In genomic region chr10:124250506-124250905, GRCh38 we compare ENCODE assay signal across 1 cellular context.
TF ChIP-seq lines count a peak whose summit lies in the region.

No MANE protein-coding gene starts in this region.

TF ChIP-seq in GM12878, 131 proteins besides CTCF, POLR2A, EP300 and RAD21:
- TF ChIP-seq CHD2 (IDR thresholded peaks at IDR 0.05; ENCODE audit: borderline replicate concordance, low read depth, low read length) (no peak), E2F8 (IDR thresholded peaks at IDR 0.05; ENCODE audit: low read depth, partially characterized antibody) (no peak), MTA2 (IDR thresholded peaks at IDR 0.05; ENCODE audit: low read depth) (no peak), ESRRA (IDR thresholded peaks at IDR 0.05; ENCODE audit: low read length) (no peak), CEBPZ (IDR thresholded peaks at IDR 0.05; ENCODE audit: low read depth, low read length) (no peak), BCLAF1 (IDR thresholded peaks at IDR 0.05) (no peak), PML (IDR thresholded peaks at IDR 0.05; ENCODE audit: low read length) (no peak), RELA (IDR thresholded peaks at IDR 0.05; ENCODE audit: borderline replicate concordance, partially characterized antibody) (no peak), BMI1 (IDR thresholded peaks at IDR 0.05; ENCODE audit: borderline replicate concordance) (no peak), ZNF217 (IDR thresholded peaks at IDR 0.05) (no peak), SMAD5 (IDR thresholded peaks at IDR 0.05; ENCODE audit: low read depth) (no peak), RELB (IDR thresholded peaks at IDR 0.05; ENCODE audit: low read depth) (no peak), TCF7 (IDR thresholded peaks at IDR 0.05; ENCODE audit: borderline replicate concordance) (no peak), GATAD2B (conservative IDR thresholded peaks at IDR 0.05; ENCODE audit: low read depth) (no peak)
